15 cellular contexts compared by ENCODE assay signal in genomic region chrX:10496345-10496965, GRCh38.
A peak's percentile ranks its signal among the peaks of the same experiment; 100 is the strongest.
DNase-seq lines count a peak whose midpoint lies in the region; ATAC-seq and TF ChIP-seq lines count a peak whose summit lies in the region.
"Had no signal": no experiment of that assay in that cellular context is flagged by ENCODE, and none has a peak within 500 bp of the region (broad histone marks: within the 10 kb centered on the region; RNA-seq: fewer than 3 reads in every experiment).

No MANE protein-coding gene starts in this region.

- no peak overlapping the region for H3K4me3 ChIP-seq in astrocyte of the spinal cord (ENCODE audit: low read depth, low read length)
- no peak overlapping the region for H3K4me3 ChIP-seq in left ventricle myocardium inferior
- H3K4me3 ChIP-seq: SK-N-MC, testis had no signal

- no peaks in the 10 kb centered on the region for H3K27me3 ChIP-seq in left ventricle myocardium inferior (ENCODE audit: low read depth)
- H3K27me3 ChIP-seq: testis had no signal

- TF ChIP-seq CTCF in astrocyte of the spinal cord (IDR thresholded peaks at IDR 0.05; ENCODE audit: low read depth, low read length) (no peak), left ventricle myocardium inferior (IDR thresholded peaks at IDR 0.05; ENCODE audit: borderline replicate concordance) (no peak)

- in situ Hi-C loops in astrocyte of the spinal cord (cut with HindIII; ENCODE audit: low sequenced_read_pairs) = no loop called here

- H3K4me1 ChIP-seq in left ventricle myocardium inferior = peaks cover 24% of the 10 kb centered on the region
- H3K4me1 ChIP-seq: testis had no signal

- no peaks in the 10 kb centered on the region for H3K9me3 ChIP-seq in left ventricle myocardium inferior (replicated peaks)
- H3K9me3 ChIP-seq: testis had no signal

- ATAC-seq in Right ventricle myocardium superior (ENCODE audit: poor library complexity) = peak; percentile 65
- no peak for ATAC-seq in GM21737 (IDR thresholded peaks at IDR 0.05; ENCODE audit: unreplicated experiment)

- peak overlapping the region; percentile 66 for H3K27ac ChIP-seq in left ventricle myocardium inferior (replicated peaks)
- H3K27ac ChIP-seq: SK-N-MC, testis had no signal

- DNase-seq in Right ventricle myocardium superior (no peak), cardiac septum (ENCODE audit: low spot score) (no peak), astrocyte of the spinal cord (ENCODE audit: low read depth, low spot score) (peak; percentile 90), left ventricle myocardium inferior (no peak), superior temporal gyrus (ENCODE audit: extremely low spot score) (peak; percentile 11), NCI-H510A treated with DMSO at 0.1 percent for 48 hours (lab: John Stamatoyannopoulos, UW) (no peak), UCSD-AML1 (lab: John Stamatoyannopoulos, UW; ENCODE audit: unreplicated experiment) (no peak)
- DNase-seq: activated CD4-positive, CD25-positive, alpha-beta regulatory T cell; caudate nucleus; DND-41; mesendoderm; NCI-H1092 treated with DMSO at 0.1 percent for 48 hours; testis had no signal

- no peaks in the 10 kb centered on the region for H3K36me3 ChIP-seq in left ventricle myocardium inferior

- intact Hi-C loops in Right ventricle myocardium superior (cut with DNase I) (no loop called here), cardiac septum (cut with DNase I) (no loop called here), left ventricle myocardium inferior (cut with micrococcal nuclease) (no loop called here)

Comparison
In these comparisons a context has a peak if more than half of its experiments do, and no peak if none do; other contexts are left out.
1. DNase-seq: peak in astrocyte of the spinal cord (single experiment) and superior temporal gyrus (single experiment); none in Right ventricle myocardium superior (single experiment), cardiac septum (single experiment), left ventricle myocardium inferior (single experiment), NCI-H510A treated with DMSO at 0.1 percent for 48 hours (single experiment) and UCSD-AML1 (single experiment).